In the genomic region with DNA sequence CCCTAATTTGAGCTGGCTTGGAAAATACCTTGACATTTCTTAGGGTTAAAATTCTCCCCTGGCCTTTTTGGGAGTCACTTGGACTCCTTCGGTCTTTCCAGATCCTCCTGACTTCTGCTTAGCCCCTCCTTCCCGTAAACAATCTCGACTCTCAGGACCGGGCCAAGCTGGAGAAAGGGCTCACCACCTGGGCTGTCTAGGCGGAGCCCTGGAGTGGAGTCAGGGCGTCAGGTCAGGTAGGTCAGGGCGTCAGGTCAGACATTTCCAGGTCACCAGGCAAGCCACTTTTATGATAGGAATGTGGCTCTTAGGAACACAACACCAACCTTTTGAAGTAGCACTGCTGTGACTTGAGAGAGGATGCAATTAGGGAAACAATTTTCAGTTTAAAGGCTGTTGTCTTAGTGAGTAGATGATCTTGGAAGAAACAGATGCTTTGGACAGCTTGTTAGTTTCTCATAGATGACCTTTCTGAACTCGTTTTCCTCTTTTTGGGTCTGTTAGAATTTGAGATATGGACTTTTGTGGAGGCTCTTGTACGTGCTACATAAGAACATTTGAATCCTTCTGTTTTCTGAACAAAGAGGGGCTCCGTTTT, we compare ENCODE assay signal across 9 cellular contexts. TPM values are rescaled to one million over a fixed set of nuclear protein-coding genes. Genes with fewer than 3 reads are reported as not detected.
DNase-seq lines count a peak whose midpoint lies in the region; ATAC-seq and TF ChIP-seq lines count a peak whose summit lies in the region.
"Had no signal": no experiment of that assay in that cellular context is flagged by ENCODE, and none has a peak within 500 bp of the region (broad histone marks: within the 10 kb centered on the region; RNA-seq: fewer than 3 reads in every experiment).

No MANE protein-coding gene starts in this region.

- no peak overlapping the region for H3K4me3 Mint-ChIP-seq in stimulated activated naive CD8-positive, alpha-beta T cell treated with anti-CD3 and anti-CD28 coated beads, Interleukin-15, Interleukin-2, amounts not matched to agents 100 ng/mL and 50 ng/mL, for 24 hours
- no peak overlapping the region for H3K4me3 Mint-ChIP-seq in endodermal cell
- H3K4me3 Mint-ChIP-seq in naive thymus-derived CD8-positive, alpha-beta T cell, result peak overlapping the region in 1 of 10 donors; percentile 29

- H3K4me1 ChIP-seq in endodermal cell (ENCODE audit: control insufficient read depth, insufficient read depth, low read length) (no peaks in the 10 kb centered on the region), vagina (peaks cover 30% of the 10 kb centered on the region)

- no peaks in the 10 kb centered on the region for H3K27me3 Mint-ChIP-seq in stimulated activated naive CD8-positive, alpha-beta T cell treated with anti-CD3 and anti-CD28 coated beads, Interleukin-15, Interleukin-2, amounts not matched to agents 100 ng/mL and 50 ng/mL, for 24 hours
- no peaks in the 10 kb centered on the region for H3K27me3 Mint-ChIP-seq in endodermal cell (ENCODE audit: insufficient read depth)
- H3K27me3 Mint-ChIP-seq in naive thymus-derived CD8-positive, alpha-beta T cell, result no peaks in the 10 kb centered on the region

- TF ChIP-seq CTCF in endodermal cell (conservative IDR thresholded peaks at IDR 0.05) (no peak), vagina (IDR thresholded peaks at IDR 0.05) (no peak)

- no peak overlapping the region for H3K4me3 ChIP-seq in endodermal cell (ENCODE audit: low read length)
- H3K4me3 ChIP-seq in vagina, result no peak overlapping the region

- POLR2A ChIA-PET in naive thymus-derived CD8-positive, alpha-beta T cell (lab: Charles Lee), result no interaction called here

- no peaks in the 10 kb centered on the region for H3K9me3 ChIP-seq in endodermal cell (ENCODE audit: control insufficient read depth, low read length)
- no peaks in the 10 kb centered on the region for H3K9me3 ChIP-seq in vagina

- H3K27ac ChIP-seq in endodermal cell (ENCODE audit: low read depth, low read length) (no peak overlapping the region), vagina (peak overlapping the region; percentile 2)

- no peaks in the 10 kb centered on the region for H3K9me3 Mint-ChIP-seq in stimulated activated naive CD8-positive, alpha-beta T cell treated with anti-CD3 and anti-CD28 coated beads, Interleukin-15, Interleukin-2, amounts not matched to agents 100 ng/mL and 50 ng/mL, for 24 hours
- no peaks in the 10 kb centered on the region for H3K9me3 Mint-ChIP-seq in endodermal cell
- H3K9me3 Mint-ChIP-seq in naive thymus-derived CD8-positive, alpha-beta T cell, result no peaks in the 10 kb centered on the region

- no peak for TF ChIP-seq POLR2A in vagina (IDR thresholded peaks at IDR 0.05)

- DNase-seq in stimulated activated naive CD8-positive, alpha-beta T cell treated with anti-CD3 and anti-CD28 coated beads, Interleukin-15, Interleukin-2, amounts not matched to agents 100 U/mL and 50 U/mL, for 24 hours, result no peak
- peak; percentile 56 for DNase-seq in endodermal cell
- DNase-seq in naive thymus-derived CD8-positive, alpha-beta T cell, result no peak
- no peak for DNase-seq in vagina (ENCODE audit: extremely low spot score in 2 of 2)
- no peak for DNase-seq in germinal center (ENCODE audit: low spot score)
- DNase-seq in epidermal melanocyte (ENCODE audit: insufficient read length, low spot score), result no peak
- DNase-seq: SHP77 had no signal

- intact Hi-C loops in vagina (cut with DNase I), result no loop called here

- H3K9ac ChIP-seq in endodermal cell (ENCODE audit: extremely low read depth, low read length, poor library complexity, severe bottlenecking), result no peak overlapping the region

- H3K27me3 ChIP-seq in endodermal cell (ENCODE audit: control insufficient read depth, insufficient read depth, low read length, poor library complexity, severe bottlenecking) (no peaks in the 10 kb centered on the region), vagina (no peaks in the 10 kb centered on the region)

- H3K27ac Mint-ChIP-seq in stimulated activated naive CD8-positive, alpha-beta T cell treated with anti-CD3 and anti-CD28 coated beads, Interleukin-15, Interleukin-2, amounts not matched to agents 100 ng/mL and 50 ng/mL, for 24 hours, result peak overlapping the region; percentile 36
- peak overlapping the region; percentile 11 for H3K27ac Mint-ChIP-seq in endodermal cell
- H3K27ac Mint-ChIP-seq in naive thymus-derived CD8-positive, alpha-beta T cell, result peak overlapping the region; percentile 32 to 88 (median 66)

- peaks cover 55% of the 10 kb centered on the region for H3K4me1 Mint-ChIP-seq in stimulated activated naive CD8-positive, alpha-beta T cell treated with anti-CD3 and anti-CD28 coated beads, Interleukin-15, Interleukin-2, amounts not matched to agents 100 ng/mL and 50 ng/mL, for 24 hours (ENCODE audit: low read depth)
- H3K4me1 Mint-ChIP-seq in endodermal cell, result no peaks in the 10 kb centered on the region
- peaks cover 33 to 82% (median 77%) of the 10 kb centered on the region in 4 donors for H3K4me1 Mint-ChIP-seq in naive thymus-derived CD8-positive, alpha-beta T cell

- no peak for ATAC-seq in stimulated activated naive CD8-positive, alpha-beta T cell treated with anti-CD3 and anti-CD28 coated beads, Interleukin-15, Interleukin-2, amounts not matched to agents 100 U/mL and 50 U/mL, for 24 hours
- no peak for ATAC-seq in naive thymus-derived CD8-positive, alpha-beta T cell
- no peak for ATAC-seq in GM21619 (IDR thresholded peaks at IDR 0.05; ENCODE audit: unreplicated experiment)

- WGBS in endodermal cell (ENCODE audit: insufficient coverage in 1 of 2, insufficient read length in 1 of 2), 2 experiments, result 85 to 87% methylated on average over 6 to 10 of the region's 10 CpGs

- no peaks in the 10 kb centered on the region for H3K36me3 ChIP-seq in endodermal cell (ENCODE audit: control insufficient read depth, insufficient read depth, low read length)
- H3K36me3 ChIP-seq in vagina, result no peaks in the 10 kb centered on the region

- peaks cover 18% of the 10 kb centered on the region for H3K36me3 Mint-ChIP-seq in stimulated activated naive CD8-positive, alpha-beta T cell treated with anti-CD3 and anti-CD28 coated beads, Interleukin-15, Interleukin-2, amounts not matched to agents 100 ng/mL and 50 ng/mL, for 24 hours (ENCODE audit: low read depth)
- H3K36me3 Mint-ChIP-seq in endodermal cell (ENCODE audit: low read depth), result no peaks in the 10 kb centered on the region
- H3K36me3 Mint-ChIP-seq in naive thymus-derived CD8-positive, alpha-beta T cell, result peaks cover 0 to 42% (median 8%) of the 10 kb centered on the region in 3 donors

RNA-seq across cellular contexts. Expression of a gene that starts 12.8 kb away (rescaled TPM):
- total RNA-seq in endodermal cell (10 to 100 TPM; 15.0 to 20.5 TPM), vagina (25.0 TPM)
- polyA plus RNA-seq in endodermal cell (2013, experiment 1 of 2), result 5.7 TPM
- polyA plus RNA-seq in endodermal cell (2013, experiment 2 of 2), result 8.4 TPM
- total RNA-seq in naive thymus-derived CD8-positive, alpha-beta T cell, result 10 to 100 TPM; 51.6 to 53.4 TPM
- polyA plus RNA-seq in naive thymus-derived CD8-positive, alpha-beta T cell, result 100 to 1,000 TPM; 131 to 151 (median 132) TPM

RNA-seq across cellular contexts. Expression of a gene that starts 13.1 kb away (rescaled TPM):
- 10 to 100 TPM; 14.0 to 29.0 TPM for total RNA-seq in endodermal cell
- polyA plus RNA-seq in endodermal cell (2013, experiment 1 of 2), result 7.0 TPM
- polyA plus RNA-seq in endodermal cell (2013, experiment 2 of 2), result 8.6 TPM
- 10 to 100 TPM; 79.5 to 85.3 TPM for total RNA-seq in naive thymus-derived CD8-positive, alpha-beta T cell
- 10 to 100 TPM; 43.0 to 67.5 (median 55.4) TPM for polyA plus RNA-seq in naive thymus-derived CD8-positive, alpha-beta T cell
- total RNA-seq in vagina, result 20.4 TPM

Comparison
In these comparisons a context has a peak if more than half of its experiments do, and no peak if none do; other contexts are left out.
1. H3K27ac Mint-ChIP-seq: peak in every context shown above with its lines; median percentile 66 in naive thymus-derived CD8-positive, alpha-beta T cell; 36 in stimulated activated naive CD8-positive, alpha-beta T cell treated with anti-CD3 and anti-CD28 coated beads, Interleukin-15, Interleukin-2, amounts not matched to agents 100 ng/mL and 50 ng/mL, for 24 hours; 11 in endodermal cell.